8 cellular contexts compared by ENCODE assay signal in the genomic region with DNA sequence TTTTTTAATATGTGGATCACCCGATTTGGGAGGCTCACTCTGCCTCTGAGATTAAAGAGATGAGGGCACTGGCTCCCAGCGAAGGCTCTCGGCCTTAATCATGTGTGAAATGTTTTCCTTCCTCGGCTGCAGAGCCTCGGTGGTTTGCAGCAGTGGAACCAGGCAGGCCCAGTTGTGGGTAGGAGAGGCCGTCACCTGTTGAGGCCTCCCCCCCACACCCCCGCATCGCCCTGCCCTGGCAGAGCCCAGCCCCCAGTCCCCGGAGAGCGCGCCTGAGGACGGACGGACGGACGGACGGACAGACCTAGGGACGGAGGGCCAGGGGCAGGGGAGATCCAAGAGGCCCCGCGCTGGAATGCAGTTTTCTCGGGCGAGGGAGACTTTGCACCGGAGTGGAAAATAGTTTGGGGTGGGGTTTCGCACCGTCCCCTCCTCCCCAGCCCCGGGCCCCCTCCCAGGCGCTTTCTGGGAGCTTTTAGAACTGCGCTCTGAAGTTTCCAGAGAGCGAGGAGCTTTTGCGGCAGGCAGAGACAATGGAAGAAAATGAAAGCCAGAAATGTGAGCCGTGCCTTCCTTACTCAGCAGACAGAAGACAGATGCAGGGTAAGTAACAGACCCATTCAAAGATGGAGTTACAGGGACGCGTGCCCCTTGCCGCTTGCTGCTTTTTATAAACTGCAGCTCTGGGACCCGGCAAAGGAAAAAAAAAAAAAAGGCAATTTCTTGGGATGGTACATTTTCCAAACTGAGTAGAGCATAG. TPM values are rescaled to one million over a fixed set of nuclear protein-coding genes. Genes with fewer than 3 reads are reported as not detected.
A peak's percentile ranks its signal among the peaks of the same experiment; 100 is the strongest.
DNase-seq lines count a peak whose midpoint lies in the region; ATAC-seq and TF ChIP-seq lines count a peak whose summit lies in the region.

Gene KIAA1217, plus strand, starts transcription at position 478 of the 760 bp plus-strand sequence. Its CDS starts 56 bp downstream, at position 534.

- H3K27me3 Mint-ChIP-seq in T-helper 2 cell treated with Interferon-gamma antibody and Interleukin-4, amounts not matched to agents 5 μg/mL and 100 μg/mL, for 36 hours (ENCODE audit: low read depth): peaks cover 41% of the 10 kb centered on the region
- no peaks in the 10 kb centered on the region for H3K27me3 Mint-ChIP-seq in neural crest cell (ENCODE audit: low read depth)

- peak within 1 kb of the TSS; percentile 70 for H3K4me3 Mint-ChIP-seq in T-helper 2 cell treated with Interferon-gamma antibody and Interleukin-4, amounts not matched to agents 5 μg/mL and 100 μg/mL, for 36 hours
- peak within 1 kb of the TSS; percentile 91 for H3K4me3 Mint-ChIP-seq in neural crest cell

- peak within 1 kb of the TSS; percentile 62 for H3K4me3 ChIP-seq in fibroblast of the aortic adventitia (ENCODE audit: low read depth, low read length)

- H3K9me3 Mint-ChIP-seq in T-helper 2 cell treated with Interferon-gamma antibody and Interleukin-4, amounts not matched to agents 5 μg/mL and 100 μg/mL, for 36 hours: no peaks in the 10 kb centered on the region
- H3K9me3 Mint-ChIP-seq in neural crest cell: no peaks in the 10 kb centered on the region

- no peak within 1 kb of the TSS for H3K27ac Mint-ChIP-seq in T-helper 2 cell treated with Interferon-gamma antibody and Interleukin-4, amounts not matched to agents 5 μg/mL and 100 μg/mL, for 36 hours
- peak within 1 kb of the TSS; percentile 98 for H3K27ac Mint-ChIP-seq in neural crest cell (ENCODE audit: unreplicated experiment)

- peak; percentile 39 for ATAC-seq in GM18498 (IDR thresholded peaks at IDR 0.05; ENCODE audit: unreplicated experiment)
- ATAC-seq in HG02798 (IDR thresholded peaks at IDR 0.05; ENCODE audit: poor library complexity, unreplicated experiment): peak; percentile 32
- no peak for ATAC-seq in GM21737 (IDR thresholded peaks at IDR 0.05; ENCODE audit: unreplicated experiment)

- peaks cover 15% of the 10 kb centered on the region for H3K4me1 Mint-ChIP-seq in T-helper 2 cell treated with Interferon-gamma antibody and Interleukin-4, amounts not matched to agents 5 μg/mL and 100 μg/mL, for 36 hours (ENCODE audit: low read depth)
- peaks cover 54% of the 10 kb centered on the region for H3K4me1 Mint-ChIP-seq in neural crest cell

- TF ChIP-seq CTCF in fibroblast of the aortic adventitia (IDR thresholded peaks at IDR 0.05; ENCODE audit: insufficient read depth, low read length): no peak
- no peak for TF ChIP-seq CTCF in neural crest cell (conservative IDR thresholded peaks at IDR 0.05)

- DNase-seq in T-helper 2 cell treated with Interferon-gamma antibody and Interleukin-4, amounts not matched to agents 5 μg/mL and 100 μg/mL, for 36 hours (ENCODE audit: low spot score): no peak
- DNase-seq in fibroblast of the aortic adventitia (ENCODE audit: low read depth) (peak; percentile 56), neural crest cell (ENCODE audit: low read depth, low spot score) (peak; percentile 30), SHP77 (lab: John Stamatoyannopoulos, UW) (no peak), NCI-H1694 treated with DMSO at 0.1 percent for 48 hours (lab: John Stamatoyannopoulos, UW) (no peak)

- no peaks in the 10 kb centered on the region for H3K36me3 Mint-ChIP-seq in T-helper 2 cell treated with Interferon-gamma antibody and Interleukin-4, amounts not matched to agents 5 μg/mL and 100 μg/mL, for 36 hours (ENCODE audit: low read depth)
- H3K36me3 Mint-ChIP-seq in neural crest cell (ENCODE audit: low read depth): no peaks in the 10 kb centered on the region

RNA-seq across cellular contexts. Expression of gene KIAA1217, which starts in this region (rescaled TPM):
- total RNA-seq in fibroblast of the aortic adventitia (ENCODE audit: low replicate concordance) (3.6 and 12.5 TPM in 2 replicates), neural crest cell (8.8 and 10.5 TPM in 2 replicates)

Comparison
In these comparisons a context has a peak if more than half of its experiments do, and no peak if none do; other contexts are left out.
1. DNase-seq: peak in fibroblast of the aortic adventitia (single experiment) and neural crest cell (single experiment); none in T-helper 2 cell treated with Interferon-gamma antibody and Interleukin-4, amounts not matched to agents 5 μg/mL and 100 μg/mL, for 36 hours (single experiment), SHP77 (0 of 2) and NCI-H1694 treated with DMSO at 0.1 percent for 48 hours (single experiment).